Comparison of ENCODE assay signal across 23 cellular contexts in the genomic region with DNA sequence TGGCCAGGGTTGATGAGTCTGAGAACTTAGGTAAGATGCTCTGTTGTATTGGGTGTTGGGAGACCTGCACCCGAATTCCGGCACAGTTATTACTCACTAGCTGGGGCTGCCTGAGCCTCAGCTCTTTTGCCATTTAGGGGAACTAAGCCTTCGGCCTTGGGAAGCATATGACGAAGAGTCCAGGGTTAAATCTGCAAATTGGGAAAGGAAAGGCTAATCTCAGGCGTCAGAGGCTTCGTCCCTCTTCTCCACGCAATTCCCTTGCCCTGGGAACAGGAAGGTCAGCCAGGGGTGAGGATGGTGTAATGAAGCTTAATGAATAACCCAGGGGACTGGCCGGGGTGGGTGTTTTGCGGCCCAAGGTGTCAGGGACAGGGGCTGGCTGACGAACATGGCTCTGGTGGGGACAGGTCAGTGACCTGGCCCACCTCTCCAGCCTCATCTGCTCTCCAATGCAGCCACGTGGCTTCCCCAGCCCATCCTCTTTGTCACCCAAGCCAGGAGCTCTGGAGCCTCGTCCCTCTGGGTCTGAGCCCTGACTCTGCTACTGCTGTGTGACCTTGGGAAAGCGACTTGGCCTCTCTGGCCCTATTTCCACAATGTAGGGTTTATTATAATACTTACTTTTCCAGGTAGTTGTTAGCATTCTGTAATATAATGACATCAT. TPM values are rescaled to one million over a fixed set of nuclear protein-coding genes. Genes with fewer than 3 reads are reported as not detected.
DNase-seq lines count a peak whose midpoint lies in the region; ATAC-seq, FAIRE-seq and TF ChIP-seq lines count a peak whose summit lies in the region.
"Had no signal": no experiment of that assay in that cellular context is flagged by ENCODE, and none has a peak within 500 bp of the region (broad histone marks: within the 10 kb centered on the region; RNA-seq: fewer than 3 reads in every experiment).

No MANE protein-coding gene starts in this region.

- no peak overlapping the region for H3K27ac ChIP-seq in GM12878 (ENCODE audit: control insufficient read depth, insufficient read depth)
- no peak overlapping the region for H3K27ac ChIP-seq in kidney (ENCODE audit: low read depth in 2 of 2, low read length in 2 of 2)
- H3K27ac ChIP-seq in foreskin keratinocyte: no peak overlapping the region
- H3K27ac ChIP-seq: breast epithelium, Peyer's patch had no signal

- H4K20me1 ChIP-seq in GM12878 (ENCODE audit: control insufficient read depth, insufficient read depth): no peaks in the 10 kb centered on the region

- WGBS in GM12878 (ENCODE audit: insufficient coverage, insufficient replicate concordance, low lambda C conversion rate, missing lambda C conversion rate): 38% methylated on average over 13 of the region's 13 CpGs

- in situ Hi-C loops in GM12878 (cut with MboI): no loop called here

- TF ChIP-seq EP300 in GM12878 (IDR thresholded peaks at IDR 0.05; ENCODE audit: borderline replicate concordance in 1 of 2, control insufficient read depth in 1 of 2, low read depth in 2 of 2, low read length in 2 of 2): no peak

- no peaks in the 10 kb centered on the region for H3K9me3 Mint-ChIP-seq in Calu3 (ENCODE audit: low read depth, unreplicated experiment)
- H3K9me3 Mint-ChIP-seq in progenitor cell of endocrine pancreas (ENCODE audit: low read depth): no peaks in the 10 kb centered on the region
- H3K9me3 Mint-ChIP-seq: activated CD4-positive, alpha-beta memory T cell treated with anti-CD3 and anti-CD28 coated beads for 36 hours; activated T-cell treated with anti-CD3 and anti-CD28 coated beads, Interleukin-2, amount 50 U/mL, for 72 hours; HFFc6; IgD-negative memory B cell; naive thymus-derived CD8-positive, alpha-beta T cell had no signal

- no peaks in the 10 kb centered on the region for H3K9me3 ChIP-seq in GM12878 (replicated peaks; ENCODE audit: control insufficient read depth, insufficient read depth, low read length)
- H3K9me3 ChIP-seq in kidney (ENCODE audit: control insufficient read depth in 1 of 2, low read length in 2 of 2): no peaks in the 10 kb centered on the region
- H3K9me3 ChIP-seq: breast epithelium, Peyer's patch had no signal

- RAD21 ChIA-PET in GM12878 (lab: Charles Lee; ENCODE audit: unreplicated experiment): no interaction called here

- TF ChIP-seq POLR2A in GM12878 (IDR thresholded peaks at IDR 0.05; ENCODE audit: low read depth, low read length): no peak

- SMC1A ChIA-PET in GM12878 (lab: Charles Lee; ENCODE audit: uncharacterized antibody, unreplicated experiment): no interaction called here

- no peaks in the 10 kb centered on the region for H3K79me2 ChIP-seq in GM12878 (ENCODE audit: control insufficient read depth, insufficient read depth, low read length)

- BruUV-seq in Calu3 (replicated peaks; lab: Mats Ljungman, UMichigan): no TSS peak
- BruUV-seq in GM12878 (replicated peaks; lab: Mats Ljungman, UMichigan): no TSS peak

- peak overlapping the region; percentile 24 for H3K27ac Mint-ChIP-seq in Calu3 (ENCODE audit: unreplicated experiment)
- peak overlapping the region; percentile 93 for H3K27ac Mint-ChIP-seq in progenitor cell of endocrine pancreas
- H3K27ac Mint-ChIP-seq: activated CD4-positive, alpha-beta memory T cell treated with anti-CD3 and anti-CD28 coated beads for 36 hours; activated naive CD8-positive, alpha-beta T cell; activated T-cell treated with anti-CD3 and anti-CD28 coated beads, Interleukin-2, amount 50 U/mL, for 72 hours; HFFc6; naive thymus-derived CD8-positive, alpha-beta T cell had no signal

- H3K4me3 ChIP-seq in GM12878: no peak overlapping the region
- H3K4me3 ChIP-seq in kidney (ENCODE audit: low read length in 2 of 2): no peak overlapping the region
- H3K4me3 ChIP-seq: breast epithelium, Peyer's patch had no signal

- no peak overlapping the region for H3K4me2 ChIP-seq in GM12878 (ENCODE audit: control insufficient read depth, insufficient read depth)

- peaks cover 18% of the 10 kb centered on the region for H3K36me3 Mint-ChIP-seq in Calu3 (ENCODE audit: insufficient read depth, unreplicated experiment)
- no peaks in the 10 kb centered on the region for H3K36me3 Mint-ChIP-seq in progenitor cell of endocrine pancreas (ENCODE audit: insufficient read depth)
- H3K36me3 Mint-ChIP-seq: activated CD4-positive, alpha-beta memory T cell treated with anti-CD3 and anti-CD28 coated beads for 36 hours; activated naive CD8-positive, alpha-beta T cell; naive thymus-derived CD8-positive, alpha-beta T cell had no signal

- H3K4me1 ChIP-seq in GM12878 (ENCODE audit: control insufficient read depth, insufficient read depth, low read length) (peaks cover 3% of the 10 kb centered on the region), kidney (ENCODE audit: control insufficient read depth in 1 of 2, insufficient read depth in 1 of 2, low read depth in 1 of 2, low read length in 2 of 2) (peaks cover 5 to 15% of the 10 kb centered on the region in 2 donors), foreskin keratinocyte (no peaks in the 10 kb centered on the region)
- H3K4me1 ChIP-seq: breast epithelium had no signal

- H3K4me1 Mint-ChIP-seq in Calu3 (ENCODE audit: low read depth, unreplicated experiment) (peaks cover 44% of the 10 kb centered on the region), progenitor cell of endocrine pancreas (ENCODE audit: low read depth) (peaks cover 30% of the 10 kb centered on the region)

- ATAC-seq in GM12878 (no peak), HG02678 (IDR thresholded peaks at IDR 0.05; ENCODE audit: unreplicated experiment) (no peak), GM18870 (IDR thresholded peaks at IDR 0.05; ENCODE audit: unreplicated experiment) (no peak), foreskin keratinocyte (no peak)
- ATAC-seq: activated T-cell treated with anti-CD3 and anti-CD28 coated beads, Interleukin-2, amount 50 U/mL, for 72 hours; naive thymus-derived CD8-positive, alpha-beta T cell had no signal

- H3K36me3 ChIP-seq in GM12878 (ENCODE audit: control insufficient read depth in 2 of 2, insufficient read depth in 2 of 2, low read length in 1 of 2): no peaks in the 10 kb centered on the region
- no peaks in the 10 kb centered on the region for H3K36me3 ChIP-seq in kidney (ENCODE audit: control insufficient read depth in 1 of 2, insufficient read depth in 2 of 2, low read length in 2 of 2)
- H3K36me3 ChIP-seq: breast epithelium, Peyer's patch had no signal

- no peaks in the 10 kb centered on the region for H3K27me3 Mint-ChIP-seq in Calu3 (ENCODE audit: unreplicated experiment)
- no peaks in the 10 kb centered on the region for H3K27me3 Mint-ChIP-seq in progenitor cell of endocrine pancreas

- TF ChIP-seq RAD21 in GM12878 (IDR thresholded peaks at IDR 0.05; ENCODE audit: insufficient read depth, low read depth, low read length): no peak

- no peak overlapping the region for H2AFZ ChIP-seq in GM12878 (ENCODE audit: control insufficient read depth, low read depth, low read length)

- CTCF ChIA-PET in Calu3 (lab: Charles Lee): interaction anchor here (0.6 to 1.4 kb wide), 3 partner anchors 9 to 278 kb away, joined by 3 to 5 read pairs (median 3); no protein-coding TSS in a partner anchor
- CTCF ChIA-PET in GM12878 (lab: Yijun Ruan, JAX): no interaction called here

- H3K9ac ChIP-seq in GM12878 (ENCODE audit: control insufficient read depth, insufficient read depth, low read length): no peak overlapping the region
- H3K9ac ChIP-seq in kidney (ENCODE audit: low read length in 2 of 2): peak overlapping the region in 1 of 2 donors; percentile 26

- POLR2A ChIA-PET in GM12878 (lab: Charles Lee): no interaction called here

- H3K4me3 Mint-ChIP-seq in Calu3 (ENCODE audit: low read depth, unreplicated experiment): peak overlapping the region; percentile 33
- peak overlapping the region; percentile 49 for H3K4me3 Mint-ChIP-seq in progenitor cell of endocrine pancreas (ENCODE audit: low read depth)
- H3K4me3 Mint-ChIP-seq: activated CD4-positive, alpha-beta memory T cell treated with anti-CD3 and anti-CD28 coated beads for 36 hours; activated naive CD8-positive, alpha-beta T cell; activated T-cell treated with anti-CD3 and anti-CD28 coated beads, Interleukin-2, amount 50 U/mL, for 72 hours; HFFc6; IgD-negative memory B cell; naive thymus-derived CD8-positive, alpha-beta T cell had no signal

- DNase-seq in Calu3: peak; percentile 62
- DNase-seq in GM12878 (ENCODE audit: low read depth, low spot score): no peak
- DNase-seq in kidney: peak; percentile 80
- DNase-seq in progenitor cell of endocrine pancreas (ENCODE audit: low spot score, unreplicated experiment): no peak
- DNase-seq in NCI-H446 treated with DMSO at 0.1 percent for 48 hours (lab: John Stamatoyannopoulos, UW): no peak
- DNase-seq in foreskin keratinocyte: no peak
- DNase-seq: activated CD4-positive, alpha-beta memory T cell treated with anti-CD3 and anti-CD28 coated beads for 36 hours; activated T-cell treated with anti-CD3 and anti-CD28 coated beads, Interleukin-2, amount 50 U/mL, for 72 hours; GDM1; HFFc6; mammary epithelial cell; naive thymus-derived CD8-positive, alpha-beta T cell; NCI-H82; stimulated activated CD4-positive, alpha-beta T cell treated with anti-CD3 and anti-CD28 coated beads, Interleukin-1b, Interleukin-23, amount 100 ng/mL, for 48 hours had no signal

- TF ChIP-seq CTCF in Calu3 (IDR thresholded peaks at IDR 0.05; ENCODE audit: unreplicated experiment) (no peak), GM12878 (IDR thresholded peaks at IDR 0.05 in 2 of 3, conservative IDR thresholded peaks at IDR 0.05 in 1 of 3; ENCODE audit: control insufficient read depth in 2 of 3, extremely low read depth in 1 of 3, insufficient read depth in 1 of 3, low read depth in 3 of 3, low read length in 3 of 3) (no peak), kidney (IDR thresholded peaks at IDR 0.05; ENCODE audit: borderline replicate concordance, extremely low read depth, insufficient read depth) (no peak), progenitor cell of endocrine pancreas (IDR thresholded peaks at IDR 0.05; ENCODE audit: unreplicated experiment) (no peak), foreskin keratinocyte (conservative IDR thresholded peaks at IDR 0.05) (no peak)

- intact Hi-C loops in Calu3 (cut with micrococcal nuclease; ENCODE audit: unreplicated experiment) (loop anchor here (2.0 kb wide), 1 partner anchor 34 kb away; no protein-coding TSS in a partner anchor), GM12878 (cut with micrococcal nuclease; ENCODE audit: unreplicated experiment) (no loop called here), kidney (cut with DNase I) (no loop called here)

- H3K27me3 ChIP-seq in GM12878 (replicated peaks in 1 of 2; ENCODE audit: control insufficient read depth in 2 of 2, insufficient read depth in 2 of 2, low read length in 1 of 2): no peaks in the 10 kb centered on the region
- H3K27me3 ChIP-seq in foreskin keratinocyte: no peaks in the 10 kb centered on the region
- H3K27me3 ChIP-seq: breast epithelium, Peyer's patch had no signal

- FAIRE-seq in GM12878 (lab: Jason Lieb, UNC): no peak
- FAIRE-seq in kidney (lab: Jason Lieb, UNC): no peak
- FAIRE-seq: D721Med, GM12892 had no signal

RNA-seq across cellular contexts. Expression of a gene that starts 3.8 kb away (rescaled TPM):
- total RNA-seq in Calu3 (2022) (19.9 and 25.5 TPM in 2 replicates), GM12878 (2014; rRNA removed) (1.2 and 1.6 TPM in 2 replicates), GM12878 (2014; rRNA removed; fragmentation: Illumina TruSeq; extraction: Trizol) (0.27 and 1.2 TPM in 2 replicates), GM12878 (2021) (1.3 and 1.5 TPM in 2 replicates), kidney (22.8 TPM), progenitor cell of endocrine pancreas (14.0 and 17.2 TPM in 2 replicates), foreskin keratinocyte (1.2 and 3.4 TPM in 2 replicates)
- not detected in 2 replicates for total RNA-seq in GM12878 (2013; cell fraction: nucleolus; rRNA removed)
- 0.37 TPM for polyA plus RNA-seq in GM12878 (2011; ENCODE audit: low read depth)
- polyA plus RNA-seq in GM12878 (2011; rRNA removed) (0.65 and 1.7 TPM in 2 replicates), GM12878 (2014; fragmentation: Illumina TruSeq; extraction: Trizol) (0.25 TPM in 1 of 2 replicates, not detected in the other), GM12878 (2014; fragmentation: Nextera tagmentation; extraction: Ambion mirVana) (under 1 TPM; 0.18 to 0.49 TPM), GM12878 (2014; rRNA removed) (0.72 and 1.2 TPM in 2 replicates), GM12878 (2016; fragmentation: Nextera tagmentation; extraction: Ambion mirVana) (1 to 10 TPM; 4.1 to 4.4 TPM), kidney (ENCODE audit: insufficient read depth, low read depth, low replicate concordance) (116 TPM), foreskin keratinocyte (1.9 and 6.2 TPM in 2 replicates)
- polyA plus RNA-seq in GM12878 (2011; cell fraction: cytosol; rRNA removed): 3.4 and 5.9 TPM in 2 replicates
- 1.5 and 2.4 TPM in 2 replicates for polyA plus RNA-seq in GM12878 (2011; cell fraction: nucleus; rRNA removed)
- 0.68 and 0.91 TPM in 2 replicates for polyA plus RNA-seq in GM12878 (2012)
- polyA minus RNA-seq in GM12878 (2011; rRNA and poly(A)+ RNA removed): 0.59 and 1.4 TPM in 2 replicates
- 1.5 and 2.1 TPM in 2 replicates for polyA minus RNA-seq in GM12878 (2011; cell fraction: cytosol; rRNA and poly(A)+ RNA removed)
- 1.6 and 1.9 TPM in 2 replicates for polyA minus RNA-seq in GM12878 (2011; cell fraction: nucleus; rRNA and poly(A)+ RNA removed)
- total RNA-seq: activated CD4-positive, alpha-beta memory T cell treated with anti-CD3 and anti-CD28 coated beads for 36 hours; naive thymus-derived CD8-positive, alpha-beta T cell had no signal
- polyA plus RNA-seq: naive thymus-derived CD8-positive, alpha-beta T cell had no signal

RNA-seq across cellular contexts. Expression of a gene that starts 14.7 kb away (rescaled TPM):
- total RNA-seq in Calu3 (2022): 0.26 TPM in 1 of 2 replicates, not detected in the other
- not detected in 2 replicates for total RNA-seq in GM12878 (2013; cell fraction: nucleolus; rRNA removed)
- not detected in 2 replicates for total RNA-seq in GM12878 (2014; rRNA removed)
- not detected in 2 replicates for total RNA-seq in GM12878 (2014; rRNA removed; fragmentation: Illumina TruSeq; extraction: Trizol)
- 0.18 TPM in 1 of 2 replicates, not detected in the other for total RNA-seq in GM12878 (2021)
- polyA plus RNA-seq in GM12878 (2011; ENCODE audit: low read depth): not detected
- polyA plus RNA-seq in GM12878 (2011; rRNA removed): not detected in 2 replicates
- polyA plus RNA-seq in GM12878 (2011; cell fraction: cytosol; rRNA removed): not detected in 2 replicates
- not detected in 2 replicates for polyA plus RNA-seq in GM12878 (2011; cell fraction: nucleus; rRNA removed)
- polyA plus RNA-seq in GM12878 (2012): 0.07 and 0.12 TPM in 2 replicates
- polyA plus RNA-seq in GM12878 (2014; fragmentation: Illumina TruSeq; extraction: Trizol): not detected in 2 replicates
- polyA plus RNA-seq in GM12878 (2014; fragmentation: Nextera tagmentation; extraction: Ambion mirVana): not detected
- polyA plus RNA-seq in GM12878 (2014; rRNA removed): not detected in 2 replicates
- not detected for polyA plus RNA-seq in GM12878 (2016; fragmentation: Nextera tagmentation; extraction: Ambion mirVana)
- not detected in 2 replicates for polyA minus RNA-seq in GM12878 (2011; rRNA and poly(A)+ RNA removed)
- polyA minus RNA-seq in GM12878 (2011; cell fraction: cytosol; rRNA and poly(A)+ RNA removed): not detected in 2 replicates
- not detected in 2 replicates for polyA minus RNA-seq in GM12878 (2011; cell fraction: nucleus; rRNA and poly(A)+ RNA removed)
- 1.0 TPM for total RNA-seq in kidney
- polyA plus RNA-seq in kidney (ENCODE audit: insufficient read depth, low read depth, low replicate concordance): not detected
- not detected in 2 replicates for total RNA-seq in progenitor cell of endocrine pancreas
- total RNA-seq in foreskin keratinocyte: not detected in 2 replicates
- polyA plus RNA-seq in foreskin keratinocyte: not detected in 2 replicates
- total RNA-seq: activated CD4-positive, alpha-beta memory T cell treated with anti-CD3 and anti-CD28 coated beads for 36 hours; activated T-cell treated with anti-CD3 and anti-CD28 coated beads, Interleukin-2, amount 50 U/mL, for 72 hours; HFFc6; mammary epithelial cell; naive thymus-derived CD8-positive, alpha-beta T cell; Peyer's patch had no signal
- polyA plus RNA-seq: IgD-negative memory B cell; mammary epithelial cell; naive thymus-derived CD8-positive, alpha-beta T cell had no signal

RNA-seq across cellular contexts. Expression of a gene that starts 53.3 kb away (rescaled TPM):
- total RNA-seq in Calu3 (2022) (not detected in 2 replicates), GM12878 (2014; rRNA removed) (not detected in 2 replicates), GM12878 (2014; rRNA removed; fragmentation: Illumina TruSeq; extraction: Trizol) (not detected in 2 replicates), GM12878 (2021) (not detected in 2 replicates), kidney (not detected), progenitor cell of endocrine pancreas (0.41 and 0.78 TPM in 2 replicates), foreskin keratinocyte (0.11 and 0.24 TPM in 2 replicates)
- total RNA-seq in GM12878 (2013; cell fraction: nucleolus; rRNA removed): not detected in 2 replicates
- polyA plus RNA-seq in GM12878 (2011; ENCODE audit: low read depth): not detected
- polyA plus RNA-seq in GM12878 (2011; rRNA removed) (0.03 TPM in 1 of 2 replicates, not detected in the other), GM12878 (2014; fragmentation: Illumina TruSeq; extraction: Trizol) (not detected in 2 replicates), GM12878 (2014; fragmentation: Nextera tagmentation; extraction: Ambion mirVana) (not detected), GM12878 (2014; rRNA removed) (not detected in 2 replicates), GM12878 (2016; fragmentation: Nextera tagmentation; extraction: Ambion mirVana) (not detected), kidney (ENCODE audit: insufficient read depth, low read depth, low replicate concordance) (not detected), foreskin keratinocyte (0.10 and 0.31 TPM in 2 replicates)
- 0.01 and 0.05 TPM in 2 replicates for polyA plus RNA-seq in GM12878 (2011; cell fraction: cytosol; rRNA removed)
- polyA plus RNA-seq in GM12878 (2011; cell fraction: nucleus; rRNA removed): 0.03 TPM in 1 of 2 replicates, not detected in the other
- not detected in 2 replicates for polyA plus RNA-seq in GM12878 (2012)
- not detected in 2 replicates for polyA minus RNA-seq in GM12878 (2011; rRNA and poly(A)+ RNA removed)
- not detected in 2 replicates for polyA minus RNA-seq in GM12878 (2011; cell fraction: cytosol; rRNA and poly(A)+ RNA removed)
- not detected in 2 replicates for polyA minus RNA-seq in GM12878 (2011; cell fraction: nucleus; rRNA and poly(A)+ RNA removed)
- total RNA-seq: activated CD4-positive, alpha-beta memory T cell treated with anti-CD3 and anti-CD28 coated beads for 36 hours; breast epithelium; HFFc6; naive thymus-derived CD8-positive, alpha-beta T cell; Peyer's patch; subcutaneous adipose tissue had no signal
- polyA plus RNA-seq: IgD-negative memory B cell; naive thymus-derived CD8-positive, alpha-beta T cell had no signal

RNA-seq across cellular contexts. Expression of a gene that starts 60.0 kb away (rescaled TPM):
- 31.5 and 36.4 TPM in 2 replicates for total RNA-seq in Calu3 (2022)
- total RNA-seq in GM12878 (2013; cell fraction: nucleolus; rRNA removed): 17.2 and 18.3 TPM in 2 replicates
- 3.3 and 4.8 TPM in 2 replicates for total RNA-seq in GM12878 (2014; rRNA removed)
- 1.1 and 1.4 TPM in 2 replicates for total RNA-seq in GM12878 (2014; rRNA removed; fragmentation: Illumina TruSeq; extraction: Trizol)
- 16.6 and 16.8 TPM in 2 replicates for total RNA-seq in GM12878 (2021)
- polyA plus RNA-seq in GM12878 (2011; ENCODE audit: low read depth): 5.3 TPM
- polyA plus RNA-seq in GM12878 (2011; rRNA removed): 2.4 and 5.0 TPM in 2 replicates
- 7.0 and 8.4 TPM in 2 replicates for polyA plus RNA-seq in GM12878 (2011; cell fraction: cytosol; rRNA removed)
- 6.0 and 9.9 TPM in 2 replicates for polyA plus RNA-seq in GM12878 (2011; cell fraction: nucleus; rRNA removed)
- polyA plus RNA-seq in GM12878 (2012): 6.8 and 7.4 TPM in 2 replicates
- 9.2 and 9.6 TPM in 2 replicates for polyA plus RNA-seq in GM12878 (2014; fragmentation: Illumina TruSeq; extraction: Trizol)
- polyA plus RNA-seq in GM12878 (2014; fragmentation: Nextera tagmentation; extraction: Ambion mirVana): 1 to 10 TPM; 1.6 to 2.3 TPM
- 6.9 and 7.8 TPM in 2 replicates for polyA plus RNA-seq in GM12878 (2014; rRNA removed)
- 10 to 100 TPM in 1 of 2 experiments, 1 to 10 TPM in 1; 9.3 to 14.9 TPM for polyA plus RNA-seq in GM12878 (2016; fragmentation: Nextera tagmentation; extraction: Ambion mirVana)
- polyA minus RNA-seq in GM12878 (2011; rRNA and poly(A)+ RNA removed): 6.9 and 8.5 TPM in 2 replicates
- polyA minus RNA-seq in GM12878 (2011; cell fraction: cytosol; rRNA and poly(A)+ RNA removed): 6.9 and 9.3 TPM in 2 replicates
- polyA minus RNA-seq in GM12878 (2011; cell fraction: nucleus; rRNA and poly(A)+ RNA removed): 2.8 and 5.1 TPM in 2 replicates
- 37.9 TPM for total RNA-seq in kidney
- 12.1 TPM for polyA plus RNA-seq in kidney (ENCODE audit: insufficient read depth, low read depth, low replicate concordance)
- 47.7 and 48.0 TPM in 2 replicates for total RNA-seq in progenitor cell of endocrine pancreas
- total RNA-seq in foreskin keratinocyte: 10.0 and 11.7 TPM in 2 replicates
- 11.5 and 13.0 TPM in 2 replicates for polyA plus RNA-seq in foreskin keratinocyte

Comparison
In these comparisons a context has a peak if more than half of its experiments do, and no peak if none do; other contexts are left out.
1. DNase-seq: peak in Calu3 (single experiment) and kidney (single experiment); none in GM12878 (single experiment), progenitor cell of endocrine pancreas (single experiment), NCI-H446 treated with DMSO at 0.1 percent for 48 hours (single experiment) and foreskin keratinocyte (0 of 2).